In genomic region chr4:184537269-184538022, GRCh38 we compare ENCODE assay signal across 8 cellular contexts.
DNase-seq lines count a peak whose midpoint lies in the region; ATAC-seq, FAIRE-seq and TF ChIP-seq lines count a peak whose summit lies in the region.

No MANE protein-coding gene starts in this region.

- FAIRE-seq in pancreas (lab: Jason Lieb, UNC), result no peak

- peak overlapping the region; percentile 97 for H3K27ac Mint-ChIP-seq in activated naive CD8-positive, alpha-beta T cell treated with anti-CD3 and anti-CD28 coated beads, Interleukin-2, amount 50 U/mL, for 24 hours

- H3K79me2 ChIP-seq in SU-DHL-6 (ENCODE audit: insufficient read depth, low read length), result peaks cover 5% of the 10 kb centered on the region

- H3K4me3 Mint-ChIP-seq in activated naive CD8-positive, alpha-beta T cell treated with anti-CD3 and anti-CD28 coated beads, Interleukin-2, amount 50 U/mL, for 24 hours, result peak overlapping the region; percentile 94

- H3K4me2 ChIP-seq in SU-DHL-6 (ENCODE audit: low read depth, low read length, poor library complexity, severe bottlenecking), result peak overlapping the region; percentile 98

- peak; percentile 71 for ATAC-seq in HG02759 (IDR thresholded peaks at IDR 0.05; ENCODE audit: unreplicated experiment)
- ATAC-seq in activated naive CD8-positive, alpha-beta T cell treated with anti-CD3 and anti-CD28 coated beads, Interleukin-2, amount 50 U/mL, for 24 hours, result peak; percentile 76
- ATAC-seq in pancreas, result peak; percentile 94 to 98 (median 95)

- no peaks in the 10 kb centered on the region for H3K9me2 ChIP-seq in SU-DHL-6 (replicated peaks; ENCODE audit: insufficient read depth, low read length)

- intact Hi-C loops in pancreas (cut with DNase I), result loop anchor here in 1 of 3 donors (5.0 kb wide), 1 partner anchor 275 kb away; no protein-coding TSS in a partner anchor
- intact Hi-C loops in tibial artery (cut with DNase I; ENCODE audit: low total_unique reads), result loop anchor here (2.0 to 10.0 kb wide), 4 partner anchors 65 to 287 kb away; partner anchors contain the start of genes ACSL1, CASP3 and PRIMPOL

- 0% methylated on average over 29 of the region's 29 CpGs for WGBS in pancreas, 2 donors

- H3K36me3 Mint-ChIP-seq in activated naive CD8-positive, alpha-beta T cell treated with anti-CD3 and anti-CD28 coated beads, Interleukin-2, amount 50 U/mL, for 24 hours (ENCODE audit: low read depth), result no peaks in the 10 kb centered on the region

- TF ChIP-seq CTCF in GM12864 (IDR thresholded peaks at IDR 0.05; ENCODE audit: low read depth, low read length, missing control alignments) (no peak), SU-DHL-6 (IDR thresholded peaks at IDR 0.05; ENCODE audit: insufficient read depth, low read length, poor library complexity, severe bottlenecking) (no peak), cardiac muscle cell (IDR thresholded peaks at IDR 0.05; ENCODE audit: low read depth, low read length) (no peak), pancreas (IDR thresholded peaks at IDR 0.05) (no peak), tibial artery (IDR thresholded peaks at IDR 0.05) (no peak)

- peak overlapping the region; percentile 72 for H2AFZ ChIP-seq in SU-DHL-6 (ENCODE audit: low read depth, low read length, severe bottlenecking)

- H3K4me3 ChIP-seq in GM12864 (ENCODE audit: low read depth, low read length) (peak overlapping the region; percentile 72), SU-DHL-6 (ENCODE audit: insufficient read depth, low read length, poor library complexity, severe bottlenecking) (peak overlapping the region; percentile 68), cardiac muscle cell (peak overlapping the region; percentile 77), pancreas (peak overlapping the region; percentile 19 to 71 (median 48)), tibial artery (peak overlapping the region; percentile 60 to 66)

- no peaks in the 10 kb centered on the region for H3K9me3 Mint-ChIP-seq in activated naive CD8-positive, alpha-beta T cell treated with anti-CD3 and anti-CD28 coated beads, Interleukin-2, amount 50 U/mL, for 24 hours

- H3K4me1 ChIP-seq in cardiac muscle cell (ENCODE audit: low read depth), result peaks cover 11% of the 10 kb centered on the region
- peaks cover 0 to 19% (median 17%) of the 10 kb centered on the region in 3 donors for H3K4me1 ChIP-seq in pancreas
- H3K4me1 ChIP-seq in tibial artery, result peaks cover 0 to 31% (median 12%) of the 10 kb centered on the region in 4 donors

- H3K27me3 ChIP-seq in SU-DHL-6 (ENCODE audit: low read length), result no peaks in the 10 kb centered on the region
- H3K27me3 ChIP-seq in cardiac muscle cell, result no peaks in the 10 kb centered on the region
- H3K27me3 ChIP-seq in pancreas, result no peaks in the 10 kb centered on the region
- H3K27me3 ChIP-seq in tibial artery, result no peaks in the 10 kb centered on the region

- H3K36me3 ChIP-seq in SU-DHL-6 (ENCODE audit: low read length) (no peaks in the 10 kb centered on the region), cardiac muscle cell (no peaks in the 10 kb centered on the region), pancreas (no peaks in the 10 kb centered on the region), tibial artery (no peaks in the 10 kb centered on the region)

- peak overlapping the region; percentile 86 for H3K27ac ChIP-seq in SU-DHL-6 (ENCODE audit: low read depth, low read length)
- peak overlapping the region; percentile 86 for H3K27ac ChIP-seq in cardiac muscle cell
- peak overlapping the region; percentile 77 to 96 (median 91) for H3K27ac ChIP-seq in pancreas
- H3K27ac ChIP-seq in tibial artery, result peak overlapping the region; percentile 93

- H3K9me3 ChIP-seq in SU-DHL-6 (ENCODE audit: insufficient read depth, low read length) (no peaks in the 10 kb centered on the region), cardiac muscle cell (ENCODE audit: low read depth) (no peaks in the 10 kb centered on the region), pancreas (no peaks in the 10 kb centered on the region), tibial artery (no peaks in the 10 kb centered on the region)

- H3K9ac ChIP-seq in SU-DHL-6 (ENCODE audit: low read length), result peak overlapping the region; percentile 71

- DNase-seq in GM12864 (ENCODE audit: low read depth) (peak; percentile 82), NCI-H1417 (lab: John Stamatoyannopoulos, UW) (peak; percentile 91 to 98 (median 94)), cardiac muscle cell (ENCODE audit: low read depth in 1 of 2, low spot score in 1 of 2) (peak; percentile 96 to 98), pancreas (peak; percentile 92 to 98 (median 96)), tibial artery (peak; percentile 95 to 99)
- peak; percentile 94 for DNase-seq in activated naive CD8-positive, alpha-beta T cell treated with anti-CD3 and anti-CD28 coated beads, Interleukin-2, amount 50 U/mL, for 24 hours

- H3K27me3 Mint-ChIP-seq in activated naive CD8-positive, alpha-beta T cell treated with anti-CD3 and anti-CD28 coated beads, Interleukin-2, amount 50 U/mL, for 24 hours, result no peaks in the 10 kb centered on the region

- H3F3A ChIP-seq in SU-DHL-6 (ENCODE audit: insufficient read depth), result peaks cover 46% of the 10 kb centered on the region

- H4K20me1 ChIP-seq in SU-DHL-6 (ENCODE audit: low read depth, low read length), result no peaks in the 10 kb centered on the region

- H3K4me1 Mint-ChIP-seq in activated naive CD8-positive, alpha-beta T cell treated with anti-CD3 and anti-CD28 coated beads, Interleukin-2, amount 50 U/mL, for 24 hours, result peaks cover 49% of the 10 kb centered on the region

Comparison
In these comparisons a context has a peak if more than half of its experiments do, and no peak if none do; other contexts are left out.
1. Peak in every context shown above with its lines: DNase-seq, ATAC-seq, H3K4me3 ChIP-seq and H3K27ac ChIP-seq.